In genomic region chr17:27879987-27880608, GRCh38 we compare ENCODE assay signal across 8 cellular contexts. TPM values are rescaled to one million over a fixed set of nuclear protein-coding genes. Genes with fewer than 3 reads are reported as not detected.
DNase-seq lines count a peak whose midpoint lies in the region; ATAC-seq and TF ChIP-seq lines count a peak whose summit lies in the region.

No MANE protein-coding gene starts in this region.

- H3K9me3 ChIP-seq in Loucy (ENCODE audit: insufficient read depth, low read depth, low read length): no peaks in the 10 kb centered on the region
- no peaks in the 10 kb centered on the region for H3K9me3 ChIP-seq in uterus

- H3K79me2 ChIP-seq in Loucy (ENCODE audit: insufficient read depth, low read length): no peaks in the 10 kb centered on the region

- H3F3A ChIP-seq in Loucy (ENCODE audit: low read depth): no peaks in the 10 kb centered on the region

- peak; percentile 65 for ATAC-seq in GM18502 (IDR thresholded peaks at IDR 0.05; ENCODE audit: poor library complexity, unreplicated experiment)

- no peak overlapping the region for H3K4me3 Mint-ChIP-seq in glutamatergic neuron (ENCODE audit: unreplicated experiment)

- H3K36me3 Mint-ChIP-seq in glutamatergic neuron (ENCODE audit: unreplicated experiment): no peaks in the 10 kb centered on the region

- TF ChIP-seq CTCF in Loucy (conservative IDR thresholded peaks at IDR 0.05; ENCODE audit: low read length) (peak; percentile 91), glutamatergic neuron (IDR thresholded peaks at IDR 0.05; ENCODE audit: partially characterized antibody, unreplicated experiment) (peak; percentile 67), uterus (IDR thresholded peaks at IDR 0.05) (peak; percentile 48 to 68 (median 55))

- H3K27me3 ChIP-seq in Loucy (ENCODE audit: insufficient read depth, low read length, poor library complexity, severe bottlenecking): no peaks in the 10 kb centered on the region
- H3K27me3 ChIP-seq in uterus: no peaks in the 10 kb centered on the region

- no peak overlapping the region for H3K4me2 ChIP-seq in Loucy (ENCODE audit: low read depth, low read length, poor library complexity, severe bottlenecking)

- no peak overlapping the region for H3K27ac ChIP-seq in uterus

- H3K9ac ChIP-seq in Loucy (ENCODE audit: low read depth, low read length, poor library complexity, severe bottlenecking): no peak overlapping the region

- H3K27ac Mint-ChIP-seq in glutamatergic neuron (ENCODE audit: unreplicated experiment): no peak overlapping the region

- H3K27me3 Mint-ChIP-seq in glutamatergic neuron (ENCODE audit: unreplicated experiment): peaks cover 1% of the 10 kb centered on the region

- H4K20me1 ChIP-seq in Loucy (ENCODE audit: insufficient read depth, low read length, poor library complexity, severe bottlenecking): no peaks in the 10 kb centered on the region

- no peaks in the 10 kb centered on the region for H3K36me3 ChIP-seq in Loucy (ENCODE audit: insufficient read depth, low read length)
- no peaks in the 10 kb centered on the region for H3K36me3 ChIP-seq in uterus

- no peaks in the 10 kb centered on the region for H3K9me2 ChIP-seq in Loucy (replicated peaks; ENCODE audit: low read depth, low read length)

- no peaks in the 10 kb centered on the region for H3K9me3 Mint-ChIP-seq in glutamatergic neuron (ENCODE audit: unreplicated experiment)

- no peak overlapping the region for H3K4me3 ChIP-seq in Loucy (ENCODE audit: low read length, poor library complexity, severe bottlenecking)
- H3K4me3 ChIP-seq in uterus: no peak overlapping the region

- DNase-seq in ACHN: peak; percentile 69
- DNase-seq in SKM-1 treated with dmso at 0.1 percent for 144 hours (lab: John Stamatoyannopoulos, UW; ENCODE audit: unreplicated experiment): peak; percentile 52
- DNase-seq in activated naive CD4-positive, alpha-beta T cell treated with anti-CD3 and anti-CD28 coated beads, Interleukin-2, amount 50 U/mL, for 16 hours: peak; percentile 66
- DNase-seq in glutamatergic neuron: peak; percentile 82
- DNase-seq in posterior vena cava (ENCODE audit: low spot score): peak; percentile 88
- peak; percentile 39 to 67 for DNase-seq in uterus

- intact Hi-C loops in posterior vena cava (cut with DNase I) (loop anchor here in 1 of 2 donors (10.0 kb wide), 1 partner anchor 225 kb away; no protein-coding TSS in a partner anchor), uterus (cut with DNase I; ENCODE audit: low total_unique reads) (loop anchor here (10.0 kb wide), 1 partner anchor 75 kb away; the partner anchor contains the start of gene NOS2)

- in situ Hi-C loops in ACHN (cut with HindIII; ENCODE audit: low pct_ligation_motif_present, low pct_unique_long_range_greater_than_20kb, low sequenced_read_pairs): no loop called here

- peaks cover 19% of the 10 kb centered on the region for H3K4me1 ChIP-seq in Loucy (ENCODE audit: insufficient read depth, low read length, poor library complexity, severe bottlenecking)
- no peaks in the 10 kb centered on the region for H3K4me1 ChIP-seq in uterus

- H3K4me1 Mint-ChIP-seq in glutamatergic neuron (ENCODE audit: low read depth, unreplicated experiment): peaks cover 7% of the 10 kb centered on the region

- TF ChIP-seq POLR2A in uterus (IDR thresholded peaks at IDR 0.05): no peak

- H2AFZ ChIP-seq in Loucy (ENCODE audit: low read length): no peak overlapping the region

RNA-seq across cellular contexts. Expression of gene LYRM9, which starts 13.1 kb away (rescaled TPM):
- 10.6 TPM for total RNA-seq in glutamatergic neuron (ENCODE audit: unreplicated experiment)
- total RNA-seq in posterior vena cava: 1 to 10 TPM; 6.0 to 7.8 TPM
- 10 to 100 TPM in 3 of 4 donors, 1 to 10 TPM in 1; 3.3 to 31.4 (median 25.6) TPM for total RNA-seq in uterus
